Comparison of ENCODE assay signal across 1 cellular context in genomic region chr5:136420168-136420916, GRCh38.
TF ChIP-seq lines count a peak whose summit lies in the region.

No MANE protein-coding gene starts in this region.

TF ChIP-seq in HEK293, 187 proteins besides CTCF, POLR2A, EP300 and RAD21 (continued from another document and continues in another):
- no peak for TF ChIP-seq PRDM2 (tag by site-specific recombination; IDR thresholded peaks at IDR 0.05; ENCODE audit: borderline replicate concordance)
- TF ChIP-seq HOXC10 (CRISPR knock-in tag; IDR thresholded peaks at IDR 0.05): no peak
- no peak for TF ChIP-seq ZNF549 (tag by site-specific recombination; IDR thresholded peaks at IDR 0.05)
- no peak for TF ChIP-seq ZNF239 (tag by site-specific recombination; IDR thresholded peaks at IDR 0.05)
- no peak for TF ChIP-seq SCRT2 (tag by site-specific recombination; IDR thresholded peaks at IDR 0.05)
- TF ChIP-seq ZNF350 (tag by site-specific recombination; IDR thresholded peaks at IDR 0.05): no peak
- no peak for TF ChIP-seq ZNF26 (tag by site-specific recombination; IDR thresholded peaks at IDR 0.05)
- TF ChIP-seq ZNF837 (tag by site-specific recombination; IDR thresholded peaks at IDR 0.05): no peak
- TF ChIP-seq ZNF138 (tag by site-specific recombination; IDR thresholded peaks at IDR 0.05; ENCODE audit: borderline replicate concordance): no peak
- no peak for TF ChIP-seq ZNF16 (tag by site-specific recombination; IDR thresholded peaks at IDR 0.05; ENCODE audit: low read depth)
- TF ChIP-seq SALL2 (tag by site-specific recombination; IDR thresholded peaks at IDR 0.05; ENCODE audit: borderline replicate concordance): no peak
- no peak for TF ChIP-seq ZNF223 (tag by site-specific recombination; IDR thresholded peaks at IDR 0.05)
- no peak; the same call in 1 of the 2 replicates for TF ChIP-seq ZNF214 (tag by site-specific recombination; IDR thresholded peaks at IDR 0.05; ENCODE audit: borderline replicate concordance)
- TF ChIP-seq ZNF510 (tag by site-specific recombination; IDR thresholded peaks at IDR 0.05; ENCODE audit: insufficient replicate concordance): no peak
- TF ChIP-seq ZNF18 (tag by site-specific recombination; IDR thresholded peaks at IDR 0.05): peak; percentile 90
- peak; percentile 69; the same call in 1 of the 2 replicates for TF ChIP-seq MZF1 (tag by site-specific recombination; IDR thresholded peaks at IDR 0.05; ENCODE audit: borderline replicate concordance)
- no peak for TF ChIP-seq ZFP3 (tag by site-specific recombination; IDR thresholded peaks at IDR 0.05; ENCODE audit: low read depth)
- TF ChIP-seq ZNF558 (tag by site-specific recombination; IDR thresholded peaks at IDR 0.05): peak; percentile 80
- no peak for TF ChIP-seq ZNF114 (tag by site-specific recombination; IDR thresholded peaks at IDR 0.05)
- TF ChIP-seq SP3 (tag by site-specific recombination; IDR thresholded peaks at IDR 0.05): no peak
- TF ChIP-seq ZNF302 (tag by site-specific recombination; IDR thresholded peaks at IDR 0.05; ENCODE audit: low read depth): no peak
- TF ChIP-seq ZNF202 (tag by site-specific recombination; IDR thresholded peaks at IDR 0.05; ENCODE audit: borderline replicate concordance): no peak
- TF ChIP-seq ZNF768 (tag by site-specific recombination; IDR thresholded peaks at IDR 0.05): no peak
- TF ChIP-seq SP7 (tag by site-specific recombination; IDR thresholded peaks at IDR 0.05): peak; percentile 78
- TF ChIP-seq ZNF398 (tag by site-specific recombination; IDR thresholded peaks at IDR 0.05): peak; percentile 79
- peak; percentile 91 for TF ChIP-seq ZNF488 (tag by site-specific recombination; IDR thresholded peaks at IDR 0.05)
- no peak for TF ChIP-seq EGR2 (tag by site-specific recombination; IDR thresholded peaks at IDR 0.05; ENCODE audit: low read depth)
- peak; percentile 73 for TF ChIP-seq KLF8 (tag by site-specific recombination; IDR thresholded peaks at IDR 0.05)
- TF ChIP-seq ZNF184 (tag by site-specific recombination; IDR thresholded peaks at IDR 0.05): 0 out of 2 replicates have a peak, but pooled peaks have one; percentile 56
- no peak for TF ChIP-seq YY2 (tag by site-specific recombination; IDR thresholded peaks at IDR 0.05)
- TF ChIP-seq ZNF629 (tag by site-specific recombination; IDR thresholded peaks at IDR 0.05): peak; percentile 79
- TF ChIP-seq ZEB2 (tag by site-specific recombination; IDR thresholded peaks at IDR 0.05): peak; percentile 96
- TF ChIP-seq ZBTB48 (tag by site-specific recombination; IDR thresholded peaks at IDR 0.05): no peak
- peak; percentile 52 for TF ChIP-seq PATZ1 (tag by site-specific recombination; IDR thresholded peaks at IDR 0.05)
- no peak for TF ChIP-seq ZNF777 (tag by site-specific recombination; IDR thresholded peaks at IDR 0.05; ENCODE audit: borderline replicate concordance)
- TF ChIP-seq ZNF175 (tag by site-specific recombination; IDR thresholded peaks at IDR 0.05): no peak
- no peak for TF ChIP-seq SETDB1 (IDR thresholded peaks at IDR 0.05; ENCODE audit: insufficient read length, low read length)
- no peak for TF ChIP-seq ZNF521 (tag by site-specific recombination; IDR thresholded peaks at IDR 0.05)
- TF ChIP-seq ZNF518A (tag by site-specific recombination; conservative IDR thresholded peaks at IDR 0.05; ENCODE audit: low read depth): peak; percentile 45; the same call in 1 of the 2 replicates
- TF ChIP-seq ZNF571 (tag by site-specific recombination; IDR thresholded peaks at IDR 0.05): no peak
- TF ChIP-seq ZNF48 (tag by site-specific recombination; IDR thresholded peaks at IDR 0.05): no peak
- peak; percentile 95 for TF ChIP-seq ZSCAN30 (tag by site-specific recombination; IDR thresholded peaks at IDR 0.05)
- TF ChIP-seq ZNF600 (tag by site-specific recombination; IDR thresholded peaks at IDR 0.05): peak; percentile 41; the same call in 1 of the 2 replicates
- TF ChIP-seq ZNF324 (tag by site-specific recombination; IDR thresholded peaks at IDR 0.05): 0 out of 2 replicates have a peak, but pooled peaks have one; percentile 66
